1 cellular context compared by ENCODE assay signal in the genomic region with DNA sequence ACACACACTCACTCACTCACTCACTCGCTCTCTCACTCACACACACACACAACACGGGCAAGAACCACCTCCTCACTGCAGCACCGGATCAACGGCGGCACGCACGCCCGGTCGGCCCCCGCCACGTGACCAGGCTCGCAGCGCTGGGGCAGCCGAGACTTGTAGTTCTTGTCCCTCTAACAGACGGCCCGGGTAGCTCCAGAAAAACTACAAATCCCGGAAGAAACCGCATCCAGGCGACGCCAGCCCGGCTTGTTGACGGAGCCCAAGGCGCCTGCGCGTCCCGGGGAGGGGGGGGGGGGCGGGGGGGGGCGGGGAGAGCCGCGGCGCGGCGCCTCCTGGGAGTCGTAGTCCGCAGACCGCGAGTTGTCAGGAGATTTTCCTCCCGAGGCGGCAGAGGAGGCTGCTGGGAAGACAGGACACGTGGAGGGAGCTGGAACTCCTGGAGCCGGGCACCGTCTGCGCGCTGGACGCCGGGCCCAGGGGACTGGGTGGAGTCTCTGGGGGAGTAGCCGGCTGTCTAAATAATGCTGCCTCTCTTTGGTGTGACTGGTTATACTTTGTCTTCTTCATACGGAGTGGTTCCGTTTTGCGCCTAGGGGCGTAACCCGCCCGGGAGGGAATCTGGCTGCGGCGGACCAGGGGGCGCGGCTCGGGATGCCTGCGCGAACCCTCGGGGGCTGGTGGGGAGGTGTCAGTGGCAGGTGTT.
TF ChIP-seq lines count a peak whose summit lies in the region.

Gene MAX (minus strand): TSS at position 77 of the 709 bp plus-strand sequence. CDS start 178 bp downstream, outside the sequence.

TF ChIP-seq in K562, 482 proteins besides CTCF, POLR2A, EP300 and RAD21 (continued from another document and continues in another):
- TF ChIP-seq, protein P1, sequence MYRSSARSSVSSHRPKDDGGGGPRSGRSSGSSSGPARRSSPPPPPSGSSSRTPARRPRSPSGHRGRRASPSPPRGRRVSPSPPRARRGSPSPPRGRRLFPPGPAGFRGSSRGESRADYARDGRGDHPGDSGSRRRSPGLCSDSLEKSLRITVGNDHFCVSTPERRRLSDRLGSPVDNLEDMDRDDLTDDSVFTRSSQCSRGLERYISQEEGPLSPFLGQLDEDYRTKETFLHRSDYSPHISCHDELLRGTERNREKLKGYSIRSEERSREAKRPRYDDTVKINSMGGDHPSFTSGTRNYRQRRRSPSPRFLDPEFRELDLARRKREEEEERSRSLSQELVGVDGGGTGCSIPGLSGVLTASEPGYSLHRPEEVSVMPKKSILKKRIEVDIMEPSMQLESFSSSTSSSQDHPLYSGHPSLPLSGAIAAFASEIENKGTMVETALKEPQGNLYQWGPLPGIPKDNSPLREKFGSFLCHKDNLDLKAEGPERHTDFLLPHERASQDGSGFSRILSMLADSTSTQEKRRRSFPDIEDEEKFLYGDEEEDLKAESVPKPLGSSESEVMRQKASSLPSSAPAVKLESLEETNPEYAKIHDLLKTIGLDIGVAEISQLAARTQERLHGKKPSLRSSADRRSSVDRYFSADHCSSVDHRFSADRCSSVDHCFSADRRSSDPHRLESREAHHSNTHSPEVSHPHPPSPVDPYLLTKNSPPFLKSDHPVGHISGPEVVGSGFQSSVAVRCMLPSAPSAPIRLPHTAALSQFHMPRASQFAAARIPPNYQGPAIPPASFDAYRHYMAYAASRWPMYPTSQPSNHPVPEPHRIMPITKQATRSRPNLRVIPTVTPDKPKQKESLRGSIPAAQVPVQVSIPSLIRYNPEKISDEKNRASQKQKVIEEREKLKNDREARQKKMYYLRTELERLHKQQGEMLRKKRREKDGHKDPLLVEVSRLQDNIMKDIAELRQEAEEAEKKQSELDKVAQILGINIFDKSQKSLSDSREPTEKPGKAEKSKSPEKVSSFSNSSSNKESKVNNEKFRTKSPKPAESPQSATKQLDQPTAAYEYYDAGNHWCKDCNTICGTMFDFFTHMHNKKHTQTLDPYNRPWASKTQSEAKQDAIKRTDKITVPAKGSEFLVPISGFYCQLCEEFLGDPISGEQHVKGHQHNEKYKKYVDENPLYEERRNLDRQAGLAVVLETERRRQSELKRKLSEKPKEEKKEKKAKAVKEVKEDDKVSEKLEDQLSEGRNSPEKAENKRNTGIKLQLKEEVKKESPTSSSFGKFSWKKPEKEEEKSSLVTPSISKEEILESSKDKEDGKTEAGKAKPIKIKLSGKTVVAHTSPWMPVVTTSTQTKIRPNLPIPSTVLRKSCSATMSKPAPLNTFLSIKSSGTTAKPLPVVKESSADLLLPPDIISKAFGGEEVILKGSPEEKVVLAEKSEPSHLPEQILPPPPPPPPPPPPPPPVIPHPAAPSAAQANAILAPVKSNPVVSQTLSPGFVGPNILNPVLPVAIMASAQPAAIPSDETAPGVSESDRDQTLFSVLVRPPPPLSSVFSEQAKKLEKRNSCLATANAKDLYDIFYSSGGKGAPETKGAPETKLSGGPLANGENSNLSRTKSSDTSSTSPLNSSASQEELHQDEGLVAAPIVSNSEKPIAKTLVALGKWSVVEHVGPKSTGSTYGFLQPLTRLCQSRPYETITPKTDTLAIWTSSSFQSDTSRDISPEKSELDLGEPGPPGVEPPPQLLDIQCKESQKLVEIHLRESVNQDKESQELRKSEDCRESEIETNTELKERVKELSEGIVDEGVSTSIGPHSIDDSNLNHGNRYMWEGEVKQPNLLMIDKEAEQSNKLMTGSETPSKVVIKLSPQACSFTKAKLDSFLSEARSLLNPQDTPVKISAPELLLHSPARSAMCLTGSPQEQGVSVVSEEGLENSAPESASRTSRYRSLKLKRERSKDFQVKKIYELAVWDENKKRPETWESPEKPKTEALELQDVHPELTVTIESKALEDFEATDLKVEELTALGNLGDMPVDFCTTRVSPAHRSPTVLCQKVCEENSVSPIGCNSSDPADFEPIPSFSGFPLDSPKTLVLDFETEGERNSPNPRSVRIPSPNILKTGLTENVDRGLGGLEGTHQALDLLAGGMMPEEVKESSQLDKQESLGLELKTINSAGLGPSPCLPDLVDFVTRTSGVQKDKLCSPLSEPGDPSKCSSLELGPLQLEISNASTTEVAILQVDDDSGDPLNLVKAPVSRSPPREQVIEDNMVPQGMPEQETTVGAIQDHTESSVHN (IDR thresholded peaks at IDR 0.05; ENCODE audit: borderline replicate concordance in 1 of 2, low read depth in 1 of 2) = no peak
- TF ChIP-seq ZBTB12 (CRISPR knock-in tag; IDR thresholded peaks at IDR 0.05) (no peak; the same call in 1 of the 2 replicates), NBN (IDR thresholded peaks at IDR 0.05; ENCODE audit: low read depth) (no peak), ARHGAP35 (IDR thresholded peaks at IDR 0.05; ENCODE audit: partially characterized antibody) (no peak), NFATC3 (IDR thresholded peaks at IDR 0.05) (no peak), PRPF4 (IDR thresholded peaks at IDR 0.05; ENCODE audit: insufficient read depth, low read depth, low read length, poor library complexity, severe bottlenecking) (no peak), SPI1 (IDR thresholded peaks at IDR 0.05; ENCODE audit: borderline replicate concordance, low read depth, low read length) (no peak), ZFP30 (CRISPR knock-in tag; IDR thresholded peaks at IDR 0.05; ENCODE audit: borderline replicate concordance) (no peak), NFE2 (IDR thresholded peaks at IDR 0.05; ENCODE audit: low read depth) (no peak), ZNF764 (CRISPR knock-in tag; IDR thresholded peaks at IDR 0.05; ENCODE audit: low read depth) (no peak), MAZ (CRISPR knock-in tag; conservative IDR thresholded peaks at IDR 0.05 in 1 of 2, IDR thresholded peaks at IDR 0.05 in 1 of 2) (peak in 1 of 2 experiments; percentile 62; a peak in 2 of 4 replicates), TBP (optimal IDR thresholded peaks at IDR 0.05; ENCODE audit: low read depth, low read length) (peak; percentile 39), PKNOX1 (IDR thresholded peaks at IDR 0.05) (no peak), ZNF133 (CRISPR knock-in tag; IDR thresholded peaks at IDR 0.05) (no peak), ZNF830 (CRISPR knock-in tag; IDR thresholded peaks at IDR 0.05) (no peak), HOMEZ (CRISPR knock-in tag; IDR thresholded peaks at IDR 0.05) (no peak), FOXA1 (IDR thresholded peaks at IDR 0.05; ENCODE audit: borderline replicate concordance) (no peak), ZNF699 (CRISPR knock-in tag; IDR thresholded peaks at IDR 0.05; ENCODE audit: insufficient replicate concordance) (no peak), EP400 (IDR thresholded peaks at IDR 0.05) (peak; percentile 86), SETDB1 (IDR thresholded peaks at IDR 0.05; ENCODE audit: low read length) (no peak), ZBTB2 (IDR thresholded peaks at IDR 0.05) (peak; percentile 87)
- TF ChIP-seq, protein P2, sequence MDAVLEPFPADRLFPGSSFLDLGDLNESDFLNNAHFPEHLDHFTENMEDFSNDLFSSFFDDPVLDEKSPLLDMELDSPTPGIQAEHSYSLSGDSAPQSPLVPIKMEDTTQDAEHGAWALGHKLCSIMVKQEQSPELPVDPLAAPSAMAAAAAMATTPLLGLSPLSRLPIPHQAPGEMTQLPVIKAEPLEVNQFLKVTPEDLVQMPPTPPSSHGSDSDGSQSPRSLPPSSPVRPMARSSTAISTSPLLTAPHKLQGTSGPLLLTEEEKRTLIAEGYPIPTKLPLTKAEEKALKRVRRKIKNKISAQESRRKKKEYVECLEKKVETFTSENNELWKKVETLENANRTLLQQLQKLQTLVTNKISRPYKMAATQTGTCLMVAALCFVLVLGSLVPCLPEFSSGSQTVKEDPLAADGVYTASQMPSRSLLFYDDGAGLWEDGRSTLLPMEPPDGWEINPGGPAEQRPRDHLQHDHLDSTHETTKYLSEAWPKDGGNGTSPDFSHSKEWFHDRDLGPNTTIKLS (IDR thresholded peaks at IDR 0.05; ENCODE audit: borderline replicate concordance, low read depth) = peak; percentile 78; the same call in 1 of the 2 replicates
